ENCODE assay signal across 1 cellular context in genomic region chr4:26320453-26321325, GRCh38.
TF ChIP-seq lines count a peak whose summit lies in the region.

Gene RBPJ, plus strand, starts transcription at chr4:26321014. Its CDS starts 15 bp downstream, at chr4:26321029.

TF ChIP-seq in K562, 482 proteins besides CTCF, POLR2A, EP300 and RAD21 (continued from another document and continues in another):
- TF ChIP-seq RERE (CRISPR knock-in tag; IDR thresholded peaks at IDR 0.05; ENCODE audit: borderline replicate concordance), result no peak
- TF ChIP-seq ZZZ3 (IDR thresholded peaks at IDR 0.05), result no peak
- peak; percentile 56; the same call in 1 of the 2 replicates for TF ChIP-seq NFIC (IDR thresholded peaks at IDR 0.05)
- TF ChIP-seq CREM (IDR thresholded peaks at IDR 0.05; ENCODE audit: low read depth), result peak; percentile 56
- TF ChIP-seq TBL1XR1 (IDR thresholded peaks at IDR 0.05; ENCODE audit: low read length in 2 of 2), result 0 out of 4 replicates have a peak, but pooled peaks of 1 of the 2 experiments have one; percentile 27
- TF ChIP-seq BDP1 (IDR thresholded peaks at IDR 0.05; ENCODE audit: insufficient read depth, insufficient read length), result no peak
- no peak for TF ChIP-seq ZNF444 (CRISPR knock-in tag; IDR thresholded peaks at IDR 0.05)
- TF ChIP-seq ZBTB17 (CRISPR knock-in tag; IDR thresholded peaks at IDR 0.05), result peak; percentile 68; the same call in 1 of the 2 replicates
- 0 out of 2 replicates have a peak, but pooled peaks have one; percentile 4 for TF ChIP-seq ZNF589 (CRISPR knock-in tag; IDR thresholded peaks at IDR 0.05; ENCODE audit: low read depth)
- peak; percentile 71 to 84 for TF ChIP-seq MNT (conservative IDR thresholded peaks at IDR 0.05)
- no peak for TF ChIP-seq HDAC8 (tag; IDR thresholded peaks at IDR 0.05)
- no peak for TF ChIP-seq HNRNPL (IDR thresholded peaks at IDR 0.05; ENCODE audit: low read depth, low read length)
- 0 out of 2 replicates have a peak, but pooled peaks have one; percentile 21 for TF ChIP-seq HES1 (IDR thresholded peaks at IDR 0.05; ENCODE audit: low read depth)
- no peak for TF ChIP-seq REST (CRISPR knock-in tag; IDR thresholded peaks at IDR 0.05; ENCODE audit: low read depth)
- peak; percentile 76; the same call in 1 of the 2 replicates for TF ChIP-seq THRB (CRISPR knock-in tag; conservative IDR thresholded peaks at IDR 0.05)
- TF ChIP-seq NR1H2 (CRISPR knock-in tag; IDR thresholded peaks at IDR 0.05), result no peak
- no peak for TF ChIP-seq ZNF324 (CRISPR knock-in tag; IDR thresholded peaks at IDR 0.05)
- peak; percentile 54 to 62; a peak in 2 of 4 replicates for TF ChIP-seq HDAC1 (IDR thresholded peaks at IDR 0.05)
- TF ChIP-seq ZBTB5 (IDR thresholded peaks at IDR 0.05), result no peak
- TF ChIP-seq YBX1 (IDR thresholded peaks at IDR 0.05), result no peak
- no peak for TF ChIP-seq MYBL2 (IDR thresholded peaks at IDR 0.05; ENCODE audit: low read depth)
- no peak for TF ChIP-seq MYBL2 (CRISPR knock-in tag; IDR thresholded peaks at IDR 0.05; ENCODE audit: borderline replicate concordance)
- TF ChIP-seq SPI1 (IDR thresholded peaks at IDR 0.05; ENCODE audit: borderline replicate concordance, low read depth, low read length), result peak; percentile 67; the same call in 1 of the 2 replicates
- peak; percentile 50 for TF ChIP-seq C11orf30 (IDR thresholded peaks at IDR 0.05; ENCODE audit: low read depth)
- no peak for TF ChIP-seq TFAM (CRISPR knock-in tag; conservative IDR thresholded peaks at IDR 0.05)
- no peak for TF ChIP-seq TCFL5 (CRISPR knock-in tag; conservative IDR thresholded peaks at IDR 0.05)
- TF ChIP-seq JUND (IDR thresholded peaks at IDR 0.05; ENCODE audit: borderline replicate concordance, low read depth, low read length), result peak; percentile 36; the same call in 1 of the 2 replicates
- TF ChIP-seq JUND (tag; IDR thresholded peaks at IDR 0.05; ENCODE audit: borderline replicate concordance, low read depth, low read length), result no peak; the same call in 2 of the 3 replicates
- no peak for TF ChIP-seq ZFP30 (CRISPR knock-in tag; IDR thresholded peaks at IDR 0.05; ENCODE audit: borderline replicate concordance)
- TF ChIP-seq ZNF76 (CRISPR knock-in tag; IDR thresholded peaks at IDR 0.05; ENCODE audit: borderline replicate concordance), result no peak
- TF ChIP-seq POLR2B (IDR thresholded peaks at IDR 0.05; ENCODE audit: low read depth, partially characterized antibody), result peak; percentile 66
- no peak for TF ChIP-seq HOMEZ (CRISPR knock-in tag; IDR thresholded peaks at IDR 0.05)
- peak; percentile 48 for TF ChIP-seq MAX (CRISPR knock-in tag; IDR thresholded peaks at IDR 0.05)
- no peak for TF ChIP-seq KDM2B (CRISPR knock-in tag; IDR thresholded peaks at IDR 0.05)
- 0 out of 2 replicates have a peak, but pooled peaks have one; percentile 27 for TF ChIP-seq ZBTB9 (CRISPR knock-in tag; IDR thresholded peaks at IDR 0.05)
- TF ChIP-seq MTF1 (CRISPR knock-in tag; IDR thresholded peaks at IDR 0.05; ENCODE audit: borderline replicate concordance), result no peak
- no peak for TF ChIP-seq IRF2 (CRISPR knock-in tag; IDR thresholded peaks at IDR 0.05)
- no peak for TF ChIP-seq MXD1 (CRISPR knock-in tag; IDR thresholded peaks at IDR 0.05; ENCODE audit: borderline replicate concordance, poor library complexity, severe bottlenecking)
- TF ChIP-seq CREB3L1 (IDR thresholded peaks at IDR 0.05; ENCODE audit: borderline replicate concordance, low read depth), result peak; percentile 75
- peak; percentile 76 for TF ChIP-seq ATF7 (IDR thresholded peaks at IDR 0.05)
